Comparison of ENCODE assay signal across 1 cellular context in the genomic region with DNA sequence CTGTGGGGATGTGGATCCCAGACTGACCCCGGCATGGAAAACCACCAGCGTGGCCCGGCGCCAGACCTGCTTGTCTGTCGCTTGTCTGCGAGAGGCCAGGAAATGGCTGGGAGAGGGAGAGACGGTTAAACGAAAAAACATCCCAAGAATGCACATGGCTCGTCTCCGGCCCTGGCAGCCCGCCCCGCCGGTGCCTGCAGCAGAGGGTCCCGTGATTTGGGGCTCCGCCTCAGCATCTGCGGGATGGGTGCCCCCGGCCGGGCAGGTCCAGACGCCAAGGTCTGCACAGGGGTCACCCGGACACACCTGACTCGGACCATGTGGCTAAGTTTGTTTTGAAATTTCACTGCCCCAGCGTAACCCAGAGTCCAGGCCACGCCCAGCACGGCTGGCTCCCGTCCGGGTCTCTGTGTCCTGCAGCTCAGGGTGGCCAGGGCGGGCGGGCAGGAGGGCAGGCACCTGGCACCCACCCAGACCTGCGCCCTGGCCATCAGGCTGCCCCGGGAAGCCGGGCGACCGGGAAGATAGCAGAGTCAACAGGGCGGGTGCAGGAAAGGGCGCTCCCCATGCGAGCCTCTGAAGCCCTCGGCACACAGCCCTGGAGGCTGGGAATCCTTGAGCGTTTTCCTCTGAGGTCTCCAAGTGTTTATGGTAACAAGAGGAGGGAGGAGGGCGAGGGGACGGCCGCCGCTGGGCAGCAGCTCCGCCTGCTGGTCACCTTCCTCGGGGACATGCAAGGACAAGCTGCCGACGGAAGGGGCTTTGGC.
TF ChIP-seq lines count a peak whose summit lies in the region.

No MANE protein-coding gene starts in this region.

TF ChIP-seq in K562, 482 proteins besides CTCF, POLR2A, EP300 and RAD21 (continued from another document and continues in another):
- TF ChIP-seq, protein P1, sequence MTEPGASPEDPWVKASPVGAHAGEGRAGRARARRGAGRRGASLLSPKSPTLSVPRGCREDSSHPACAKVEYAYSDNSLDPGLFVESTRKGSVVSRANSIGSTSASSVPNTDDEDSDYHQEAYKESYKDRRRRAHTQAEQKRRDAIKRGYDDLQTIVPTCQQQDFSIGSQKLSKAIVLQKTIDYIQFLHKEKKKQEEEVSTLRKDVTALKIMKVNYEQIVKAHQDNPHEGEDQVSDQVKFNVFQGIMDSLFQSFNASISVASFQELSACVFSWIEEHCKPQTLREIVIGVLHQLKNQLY (CRISPR knock-in tag; conservative IDR thresholded peaks at IDR 0.05), result 0 out of 4 replicates have a peak, but pooled peaks of 1 of the 2 experiments have one; percentile 17
- TF ChIP-seq ZNF263 (CRISPR knock-in tag; IDR thresholded peaks at IDR 0.05; ENCODE audit: borderline replicate concordance) (peak; percentile 82), MYBL2 (IDR thresholded peaks at IDR 0.05; ENCODE audit: low read depth) (no peak), MYBL2 (CRISPR knock-in tag; IDR thresholded peaks at IDR 0.05; ENCODE audit: borderline replicate concordance) (no peak), KLF6 (CRISPR knock-in tag; IDR thresholded peaks at IDR 0.05; ENCODE audit: borderline replicate concordance) (no peak), ZKSCAN8 (CRISPR knock-in tag; IDR thresholded peaks at IDR 0.05) (no peak), TARDBP (IDR thresholded peaks at IDR 0.05) (no peak), CEBPZ (IDR thresholded peaks at IDR 0.05; ENCODE audit: borderline replicate concordance, low read depth, low read length) (no peak), RB1 (IDR thresholded peaks at IDR 0.05; ENCODE audit: low read depth) (peak; percentile 69; the same call in 1 of the 2 replicates), ARID2 (IDR thresholded peaks at IDR 0.05) (peak; percentile 70; the same call in 1 of the 2 replicates), KLF10 (CRISPR knock-in tag; IDR thresholded peaks at IDR 0.05) (no peak), ZBTB8A (IDR thresholded peaks at IDR 0.05; ENCODE audit: partially characterized antibody) (no peak), ZBTB17 (CRISPR knock-in tag; IDR thresholded peaks at IDR 0.05) (no peak), ZNF24 (IDR thresholded peaks at IDR 0.05) (no peak; the same call in 1 of the 2 replicates), XRCC3 (IDR thresholded peaks at IDR 0.05) (no peak), CSDE1 (IDR thresholded peaks at IDR 0.05) (no peak), NCOA4 (IDR thresholded peaks at IDR 0.05; ENCODE audit: partially characterized antibody) (no peak), ZNF717 (CRISPR knock-in tag; IDR thresholded peaks at IDR 0.05) (no peak), NELFE (IDR thresholded peaks at IDR 0.05; ENCODE audit: insufficient read depth, insufficient read length) (no peak), MTF1 (CRISPR knock-in tag; IDR thresholded peaks at IDR 0.05; ENCODE audit: borderline replicate concordance) (no peak), NCOA2 (IDR thresholded peaks at IDR 0.05; ENCODE audit: partially characterized antibody in 2 of 2) (no peak), ESRRA (IDR thresholded peaks at IDR 0.05; ENCODE audit: borderline replicate concordance, low read depth) (peak; percentile 68), MAZ (CRISPR knock-in tag; conservative IDR thresholded peaks at IDR 0.05 in 1 of 2, IDR thresholded peaks at IDR 0.05 in 1 of 2) (peak; percentile 68 to 91), ZNF77 (CRISPR knock-in tag; IDR thresholded peaks at IDR 0.05) (no peak), ZBTB7A (IDR thresholded peaks at IDR 0.05; ENCODE audit: borderline replicate concordance, control insufficient read depth, low read depth, low read length) (peak; percentile 69; the same call in 1 of the 2 replicates), SIN3B (IDR thresholded peaks at IDR 0.05; ENCODE audit: low read depth) (no peak), SNRNP70 (optimal IDR thresholded peaks at IDR 0.05; ENCODE audit: low read depth, low read length) (no peak), ZNF696 (CRISPR knock-in tag; conservative IDR thresholded peaks at IDR 0.05) (no peak), THRB (CRISPR knock-in tag; conservative IDR thresholded peaks at IDR 0.05) (no peak), ETV1 (tag; conservative IDR thresholded peaks at IDR 0.05; ENCODE audit: low read depth) (no peak), NFIC (IDR thresholded peaks at IDR 0.05) (peak; percentile 34; the same call in 1 of the 2 replicates), SMC3 (conservative IDR thresholded peaks at IDR 0.05; ENCODE audit: insufficient read depth, low read depth, low read length) (peak; percentile 68), ZBTB2 (IDR thresholded peaks at IDR 0.05) (no peak), TCF7 (IDR thresholded peaks at IDR 0.05; ENCODE audit: borderline replicate concordance) (no peak), ZBTB5 (IDR thresholded peaks at IDR 0.05) (no peak), ZC3H11A (IDR thresholded peaks at IDR 0.05; ENCODE audit: low read depth, low read length) (no peak), SP1 (CRISPR knock-in tag; IDR thresholded peaks at IDR 0.05) (peak; percentile 66), MYNN (IDR thresholded peaks at IDR 0.05) (0 out of 2 replicates have a peak, but pooled peaks have one; percentile 53), MYNN (CRISPR knock-in tag; IDR thresholded peaks at IDR 0.05) (no peak), SRF (CRISPR knock-in tag; IDR thresholded peaks at IDR 0.05) (peak in 1 of 2 experiments; percentile 49; a peak in 1 of 4 replicates), HMGN3 (IDR thresholded peaks at IDR 0.05; ENCODE audit: borderline replicate concordance, extremely low read depth, insufficient read length, low read depth, low read length) (peak; percentile 27), ARNT (IDR thresholded peaks at IDR 0.05) (no peak), TEAD2 (tag; IDR thresholded peaks at IDR 0.05) (no peak), ATF3 (IDR thresholded peaks at IDR 0.05) (no peak), ATF3 (CRISPR knock-in tag; conservative IDR thresholded peaks at IDR 0.05) (no peak), ZNF507 (tag; conservative IDR thresholded peaks at IDR 0.05) (no peak), KAT8 (IDR thresholded peaks at IDR 0.05; ENCODE audit: low read depth) (no peak), MCM7 (IDR thresholded peaks at IDR 0.05) (no peak)
- TF ChIP-seq, protein P2, sequence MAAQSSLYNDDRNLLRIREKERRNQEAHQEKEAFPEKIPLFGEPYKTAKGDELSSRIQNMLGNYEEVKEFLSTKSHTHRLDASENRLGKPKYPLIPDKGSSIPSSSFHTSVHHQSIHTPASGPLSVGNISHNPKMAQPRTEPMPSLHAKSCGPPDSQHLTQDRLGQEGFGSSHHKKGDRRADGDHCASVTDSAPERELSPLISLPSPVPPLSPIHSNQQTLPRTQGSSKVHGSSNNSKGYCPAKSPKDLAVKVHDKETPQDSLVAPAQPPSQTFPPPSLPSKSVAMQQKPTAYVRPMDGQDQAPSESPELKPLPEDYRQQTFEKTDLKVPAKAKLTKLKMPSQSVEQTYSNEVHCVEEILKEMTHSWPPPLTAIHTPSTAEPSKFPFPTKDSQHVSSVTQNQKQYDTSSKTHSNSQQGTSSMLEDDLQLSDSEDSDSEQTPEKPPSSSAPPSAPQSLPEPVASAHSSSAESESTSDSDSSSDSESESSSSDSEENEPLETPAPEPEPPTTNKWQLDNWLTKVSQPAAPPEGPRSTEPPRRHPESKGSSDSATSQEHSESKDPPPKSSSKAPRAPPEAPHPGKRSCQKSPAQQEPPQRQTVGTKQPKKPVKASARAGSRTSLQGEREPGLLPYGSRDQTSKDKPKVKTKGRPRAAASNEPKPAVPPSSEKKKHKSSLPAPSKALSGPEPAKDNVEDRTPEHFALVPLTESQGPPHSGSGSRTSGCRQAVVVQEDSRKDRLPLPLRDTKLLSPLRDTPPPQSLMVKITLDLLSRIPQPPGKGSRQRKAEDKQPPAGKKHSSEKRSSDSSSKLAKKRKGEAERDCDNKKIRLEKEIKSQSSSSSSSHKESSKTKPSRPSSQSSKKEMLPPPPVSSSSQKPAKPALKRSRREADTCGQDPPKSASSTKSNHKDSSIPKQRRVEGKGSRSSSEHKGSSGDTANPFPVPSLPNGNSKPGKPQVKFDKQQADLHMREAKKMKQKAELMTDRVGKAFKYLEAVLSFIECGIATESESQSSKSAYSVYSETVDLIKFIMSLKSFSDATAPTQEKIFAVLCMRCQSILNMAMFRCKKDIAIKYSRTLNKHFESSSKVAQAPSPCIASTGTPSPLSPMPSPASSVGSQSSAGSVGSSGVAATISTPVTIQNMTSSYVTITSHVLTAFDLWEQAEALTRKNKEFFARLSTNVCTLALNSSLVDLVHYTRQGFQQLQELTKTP (IDR thresholded peaks at IDR 0.05; ENCODE audit: low read depth in 1 of 2, partially characterized antibody in 2 of 2), result no peak
- TF ChIP-seq, protein P3, sequence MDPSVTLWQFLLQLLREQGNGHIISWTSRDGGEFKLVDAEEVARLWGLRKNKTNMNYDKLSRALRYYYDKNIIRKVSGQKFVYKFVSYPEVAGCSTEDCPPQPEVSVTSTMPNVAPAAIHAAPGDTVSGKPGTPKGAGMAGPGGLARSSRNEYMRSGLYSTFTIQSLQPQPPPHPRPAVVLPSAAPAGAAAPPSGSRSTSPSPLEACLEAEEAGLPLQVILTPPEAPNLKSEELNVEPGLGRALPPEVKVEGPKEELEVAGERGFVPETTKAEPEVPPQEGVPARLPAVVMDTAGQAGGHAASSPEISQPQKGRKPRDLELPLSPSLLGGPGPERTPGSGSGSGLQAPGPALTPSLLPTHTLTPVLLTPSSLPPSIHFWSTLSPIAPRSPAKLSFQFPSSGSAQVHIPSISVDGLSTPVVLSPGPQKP (CRISPR knock-in tag; IDR thresholded peaks at IDR 0.05), result no peak
- TF ChIP-seq, protein P4, sequence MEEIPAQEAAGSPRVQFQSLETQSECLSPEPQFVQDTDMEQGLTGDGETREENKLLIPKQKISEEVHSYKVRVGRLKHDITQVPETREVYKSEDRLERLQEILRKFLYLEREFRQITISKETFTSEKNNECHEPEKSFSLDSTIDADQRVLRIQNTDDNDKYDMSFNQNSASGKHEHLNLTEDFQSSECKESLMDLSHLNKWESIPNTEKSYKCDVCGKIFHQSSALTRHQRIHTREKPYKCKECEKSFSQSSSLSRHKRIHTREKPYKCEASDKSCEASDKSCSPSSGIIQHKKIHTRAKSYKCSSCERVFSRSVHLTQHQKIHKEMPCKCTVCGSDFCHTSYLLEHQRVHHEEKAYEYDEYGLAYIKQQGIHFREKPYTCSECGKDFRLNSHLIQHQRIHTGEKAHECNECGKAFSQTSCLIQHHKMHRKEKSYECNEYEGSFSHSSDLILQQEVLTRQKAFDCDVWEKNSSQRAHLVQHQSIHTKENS (CRISPR knock-in tag; IDR thresholded peaks at IDR 0.05), result no peak
